ENCODE assay signal across 33 cellular contexts in genomic region chr3:85476891-85477495, GRCh38.
DNase-seq lines count a peak whose midpoint lies in the region; ATAC-seq and TF ChIP-seq lines count a peak whose summit lies in the region.
"Had no signal": no experiment of that assay in that cellular context is flagged by ENCODE, and none has a peak within 500 bp of the region (broad histone marks: within the 10 kb centered on the region; RNA-seq: fewer than 3 reads in every experiment).

No MANE protein-coding gene starts in this region.

- peak; percentile 10 for DNase-seq in BE2C
- DNase-seq in OCI-M1 (lab: John Stamatoyannopoulos, UW): peak; percentile 59
- peak; percentile 18 for DNase-seq in epidermal melanocyte (ENCODE audit: insufficient read length, low spot score)
- DNase-seq in neuronal stem cell (ENCODE audit: low spot score): no peak
- no peak for DNase-seq in NK-92 (lab: John Stamatoyannopoulos, UW; ENCODE audit: unreplicated experiment)
- DNase-seq in anterior cingulate cortex (lab: John Stamatoyannopoulos, UW): no peak
- no peak for DNase-seq in GM10266 (ENCODE audit: extremely low spot score)
- DNase-seq: activated CD4-positive, alpha-beta T cell treated with anti-CD3 and anti-CD28 coated beads, Interleukin-2, amount 10 ng/mL, durations not matched to agents 24 days and 14 days; activated effector memory CD4-positive, alpha-beta T cell treated with anti-CD3 and anti-CD28 coated beads, Interleukin-2, amount 50 U/mL, for 16 hours; activated T-cell treated with anti-CD3 and anti-CD28 coated beads, Interleukin-2, amount 50 U/mL, for 1 hour; AML-193; CD4-positive, alpha-beta T cell; effector memory CD4-positive, alpha-beta T cell; H7; hippocampal formation; mammary epithelial cell; MM.1S; NCI-H1105 treated with DMSO at 0.1 percent for 48 hours; NCI-H2029 treated with DMSO at 0.1 percent for 48 hours; NCI-H524 treated with DMSO at 0.1 percent for 48 hours; pancreas; right lobe of liver; stimulated activated CD4-positive, alpha-beta T cell treated with anti-CD3 and anti-CD28 coated beads, Interleukin-12 subunit alpha, Interleukin-12 subunit beta, amount 100 ng/mL, for 4 hours; stimulated activated CD4-positive, alpha-beta T cell treated with anti-CD3 and anti-CD28 coated beads, Interleukin-2, amount 100 ng/mL, for 48 hours; stimulated activated naive CD8-positive, alpha-beta T cell treated with anti-CD3 and anti-CD28 coated beads, Interleukin-15, amount 100 ng/mL, for 72 hours; T-cell had no signal

- H3K9me3 ChIP-seq in BE2C: no peaks in the 10 kb centered on the region
- no peaks in the 10 kb centered on the region for H3K9me3 ChIP-seq in neuronal stem cell (replicated peaks in 1 of 2; ENCODE audit: control insufficient read depth in 2 of 2, insufficient read depth in 1 of 2, low read depth in 1 of 2, low read length in 2 of 2)
- H3K9me3 ChIP-seq: gastroesophageal sphincter, pancreas, right lobe of liver, thoracic aorta had no signal

- no peak overlapping the region for H3K14ac ChIP-seq in neuronal stem cell (ENCODE audit: low read length)

- no peaks in the 10 kb centered on the region for H3K27me3 ChIP-seq in BE2C
- H3K27me3 ChIP-seq in neuronal stem cell (ENCODE audit: control insufficient read depth in 3 of 3, insufficient read depth in 3 of 3, low read depth in 1 of 3, low read length in 3 of 3): no peaks in the 10 kb centered on the region
- H3K27me3 ChIP-seq: gastroesophageal sphincter, pancreas, right lobe of liver had no signal

- no peak overlapping the region for H2BK15ac ChIP-seq in neuronal stem cell (ENCODE audit: low read length)

- no peak overlapping the region for H4K91ac ChIP-seq in neuronal stem cell (ENCODE audit: low read depth, low read length, poor library complexity)

- WGBS in neuronal stem cell (ENCODE audit: extremely low coverage in 2 of 2, insufficient read length in 2 of 2, insufficient replicate concordance in 1 of 2), 2 donors: no CpG with 5 or more reads among the region's 3 CpGs

- H3K36me3 ChIP-seq in BE2C: no peaks in the 10 kb centered on the region
- no peaks in the 10 kb centered on the region for H3K36me3 ChIP-seq in neuronal stem cell (replicated peaks in 1 of 2; ENCODE audit: control insufficient read depth in 2 of 2, insufficient read depth in 2 of 2, low read length in 2 of 2)
- H3K36me3 ChIP-seq: gastroesophageal sphincter, pancreas, right lobe of liver, thoracic aorta had no signal

- peak overlapping the region; percentile 0 for H2AFZ ChIP-seq in neuronal stem cell (ENCODE audit: low read length)

- H2AK5ac ChIP-seq in neuronal stem cell (ENCODE audit: low read depth, low read length): no peak overlapping the region

- no peak overlapping the region for H4K8ac ChIP-seq in neuronal stem cell (ENCODE audit: low read depth, low read length)

- H3K79me1 ChIP-seq in neuronal stem cell (ENCODE audit: low read depth, low read length): no peaks in the 10 kb centered on the region

- H3K4ac ChIP-seq in neuronal stem cell (ENCODE audit: low read length): no peak overlapping the region

- H3K4me2 ChIP-seq in neuronal stem cell (ENCODE audit: insufficient read depth, low read length, poor library complexity, severe bottlenecking): no peak overlapping the region
- H3K4me2 ChIP-seq: KMS-11 had no signal

- no peak overlapping the region for H3K27ac ChIP-seq in neuronal stem cell (replicated peaks; ENCODE audit: low read length)
- H3K27ac ChIP-seq: coronary artery, gastroesophageal sphincter, KMS-11, pancreas, right lobe of liver, thoracic aorta had no signal

- H2BK12ac ChIP-seq in neuronal stem cell (ENCODE audit: low read length): no peak overlapping the region

- H3K4me1 ChIP-seq in BE2C (peaks cover 29% of the 10 kb centered on the region), neuronal stem cell (ENCODE audit: control insufficient read depth in 2 of 2, insufficient read depth in 1 of 2, low read depth in 1 of 2, low read length in 2 of 2) (no peaks in the 10 kb centered on the region)
- H3K4me1 ChIP-seq: gastroesophageal sphincter, pancreas, right lobe of liver had no signal

- no peak overlapping the region for H3K9ac ChIP-seq in neuronal stem cell (ENCODE audit: low read depth, low read length, poor library complexity)
- H3K9ac ChIP-seq: KMS-11 had no signal

- no peak overlapping the region for H3K23ac ChIP-seq in neuronal stem cell (ENCODE audit: low read depth, low read length, poor library complexity)

- no peak overlapping the region for H2BK5ac ChIP-seq in neuronal stem cell (ENCODE audit: low read length)

- no peak for TF ChIP-seq CTCF in BE2C (IDR thresholded peaks at IDR 0.05; ENCODE audit: low read depth, low read length)
- TF ChIP-seq CTCF in GM10266 (IDR thresholded peaks at IDR 0.05; ENCODE audit: control insufficient read depth, insufficient read depth, low read depth, missing control alignments): no peak

- H3K18ac ChIP-seq in neuronal stem cell (ENCODE audit: low read length): no peak overlapping the region

- H3K4me3 ChIP-seq in BE2C (ENCODE audit: low read depth, low read length) (no peak overlapping the region), neuronal stem cell (ENCODE audit: low read length in 2 of 2) (no peak overlapping the region)
- H3K4me3 ChIP-seq: coronary artery, gastroesophageal sphincter, pancreas, right lobe of liver, thoracic aorta had no signal

- ATAC-seq in HG02885 (IDR thresholded peaks at IDR 0.05; ENCODE audit: poor library complexity, unreplicated experiment): no peak
- ATAC-seq: gastroesophageal sphincter; Panc1; pancreas; right lobe of liver; stimulated activated naive CD8-positive, alpha-beta T cell treated with anti-CD3 and anti-CD28 coated beads, Interleukin-15, amount 100 ng/mL, for 72 hours; T-cell; WTC11 had no signal

- H2BK120ac ChIP-seq in neuronal stem cell (ENCODE audit: low read depth, low read length): no peak overlapping the region

Comparison
In these comparisons a context has a peak if more than half of its experiments do, and no peak if none do; other contexts are left out.
1. DNase-seq: peak in BE2C (single experiment), OCI-M1 (single experiment) and epidermal melanocyte (single experiment); none in neuronal stem cell (single experiment), NK-92 (single experiment), anterior cingulate cortex (0 of 58) and GM10266 (single experiment).